ENCODE assay signal across 7 cellular contexts in the genomic region with DNA sequence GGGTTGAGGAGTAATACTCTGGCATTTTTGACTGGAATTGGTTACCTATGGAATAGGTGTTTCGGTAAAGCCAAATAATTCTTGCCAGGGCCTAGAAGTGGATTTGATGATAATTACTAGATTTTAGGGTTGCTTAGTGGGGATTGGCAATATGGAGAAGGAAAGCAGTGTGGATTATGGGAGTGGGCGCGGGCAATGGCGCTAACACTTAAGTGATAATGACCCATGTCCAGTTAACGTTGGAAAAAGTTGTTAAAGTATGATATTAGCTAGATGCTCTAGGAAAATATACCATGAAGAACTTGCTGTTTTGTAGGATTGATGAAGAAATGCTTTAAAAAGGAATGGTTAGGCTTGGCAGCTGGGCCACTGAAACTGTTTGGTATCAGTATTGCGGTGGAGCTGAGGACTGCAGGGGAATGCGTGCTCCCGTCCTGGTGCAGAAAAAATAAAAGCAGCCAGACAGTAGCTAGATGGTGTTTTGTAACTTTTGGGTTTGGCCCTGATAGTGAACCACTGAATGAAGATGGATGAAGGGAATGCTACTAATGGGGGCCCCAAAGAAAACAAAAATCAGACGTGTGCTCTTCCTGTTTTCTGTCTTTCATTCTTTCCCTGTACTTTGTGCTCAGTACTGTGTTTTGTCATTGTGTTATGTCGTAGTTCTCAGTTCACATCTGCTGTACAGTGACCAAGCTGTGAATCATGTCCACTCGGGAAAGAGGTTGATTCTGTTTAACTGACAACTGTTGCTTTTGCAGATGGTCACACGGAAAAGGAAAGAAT. TPM values are rescaled to one million over a fixed set of nuclear protein-coding genes. Genes with fewer than 3 reads are reported as not detected.
A peak's percentile ranks its signal among the peaks of the same experiment; 100 is the strongest.
DNase-seq lines count a peak whose midpoint lies in the region; ATAC-seq and TF ChIP-seq lines count a peak whose summit lies in the region.

No MANE protein-coding gene starts in this region.

- H3K27me3 Mint-ChIP-seq in GM23338 (ENCODE audit: insufficient read depth, low read depth, poor library complexity) = peaks cover 8% of the 10 kb centered on the region
- peaks cover 4% of the 10 kb centered on the region for H3K27me3 Mint-ChIP-seq in activated T-cell treated with anti-CD3 and anti-CD28 coated beads, Interleukin-2, amount 50 U/mL, for 4 hours (ENCODE audit: low read depth)

- H3K9me3 ChIP-seq in MG63 = no peaks in the 10 kb centered on the region

- peak; percentile 22; the same call in 2 of the 3 replicates for TF ChIP-seq CTCF in GM12872 (IDR thresholded peaks at IDR 0.05; ENCODE audit: insufficient read depth, low read depth, low read length)
- peak in 1 of 2 experiments; percentile 35; a peak in 2 of 4 replicates for TF ChIP-seq CTCF in GM23338 (conservative IDR thresholded peaks at IDR 0.05; ENCODE audit: low read depth in 2 of 2)
- TF ChIP-seq CTCF in foreskin keratinocyte (conservative IDR thresholded peaks at IDR 0.05) = peak; percentile 31

- ATAC-seq in GM23338 (peak; percentile 23), foreskin keratinocyte (peak; percentile 62)
- ATAC-seq in activated T-cell treated with anti-CD3 and anti-CD28 coated beads, Interleukin-2, amount 50 U/mL, for 4 hours = peak; percentile 30 to 39

- H3K9me3 Mint-ChIP-seq in GM23338 = no peaks in the 10 kb centered on the region
- H3K9me3 Mint-ChIP-seq in activated T-cell treated with anti-CD3 and anti-CD28 coated beads, Interleukin-2, amount 50 U/mL, for 4 hours = no peaks in the 10 kb centered on the region

- peak overlapping the region; percentile 96 for H3K4me3 Mint-ChIP-seq in GM23338
- peak overlapping the region; percentile 90 for H3K4me3 Mint-ChIP-seq in activated T-cell treated with anti-CD3 and anti-CD28 coated beads, Interleukin-2, amount 50 U/mL, for 4 hours

- H3K36me3 Mint-ChIP-seq in GM23338 (ENCODE audit: low read depth) = no peaks in the 10 kb centered on the region; the same call in 2 of the 3 replicates
- peaks cover 3% of the 10 kb centered on the region for H3K36me3 Mint-ChIP-seq in activated T-cell treated with anti-CD3 and anti-CD28 coated beads, Interleukin-2, amount 50 U/mL, for 4 hours (ENCODE audit: insufficient read depth)

- H3F3A ChIP-seq in GM23338 (replicated peaks; ENCODE audit: low read depth) = no peaks in the 10 kb centered on the region

- no peaks in the 10 kb centered on the region for H3K9me2 ChIP-seq in GM23338 (ENCODE audit: insufficient read depth)

- H3K4me1 ChIP-seq in GM23338 (ENCODE audit: insufficient read depth) (peaks cover 29% of the 10 kb centered on the region), foreskin keratinocyte (peaks cover 9% of the 10 kb centered on the region)

- H3K79me2 ChIP-seq in GM23338 (replicated peaks; ENCODE audit: insufficient read depth) = peaks cover 43% of the 10 kb centered on the region

- no peaks in the 10 kb centered on the region for H3K27me3 ChIP-seq in GM23338 (ENCODE audit: insufficient read depth)
- no peaks in the 10 kb centered on the region for H3K27me3 ChIP-seq in MG63
- no peaks in the 10 kb centered on the region for H3K27me3 ChIP-seq in foreskin keratinocyte

- H3K4me1 Mint-ChIP-seq in GM23338 = peaks cover 23% of the 10 kb centered on the region
- peaks cover 30% of the 10 kb centered on the region for H3K4me1 Mint-ChIP-seq in activated T-cell treated with anti-CD3 and anti-CD28 coated beads, Interleukin-2, amount 50 U/mL, for 4 hours (ENCODE audit: low read depth)

- H2AFZ ChIP-seq in GM23338 = peak overlapping the region; percentile 60; the same call in 1 of the 2 replicates

- H3K27ac Mint-ChIP-seq in GM23338 = peak overlapping the region; percentile 93

- DNase-seq in GM23338 (ENCODE audit: low spot score) = peak; percentile 25
- peak; percentile 30 for DNase-seq in MG63
- no peak for DNase-seq in activated T-cell treated with anti-CD3 and anti-CD28 coated beads, Interleukin-2, amount 50 U/mL, for 4 hours
- peak; percentile 38 to 61 for DNase-seq in foreskin keratinocyte
- peak; percentile 27 for DNase-seq in non-pigmented ciliary epithelial cell (ENCODE audit: low read depth)
- DNase-seq in COR-L47 (lab: John Stamatoyannopoulos, UW) = no peak

- peak overlapping the region; percentile 98 for H3K4me2 ChIP-seq in GM23338

- no peaks in the 10 kb centered on the region for H4K20me1 ChIP-seq in GM23338 (replicated peaks; ENCODE audit: insufficient read depth)

- H3K27ac ChIP-seq in GM23338 (ENCODE audit: low read depth) = peak overlapping the region; percentile 52; the same call in 1 of the 2 replicates
- peak overlapping the region; percentile 86 for H3K27ac ChIP-seq in foreskin keratinocyte

- H3K4me3 ChIP-seq in GM23338 (peak overlapping the region; percentile 83), MG63 (peak overlapping the region; percentile 77)

- H3K36me3 ChIP-seq in GM23338 (ENCODE audit: insufficient read depth) (no peaks in the 10 kb centered on the region), MG63 (no peaks in the 10 kb centered on the region)

TF ChIP-seq in GM23338, 12 proteins besides CTCF, POLR2A, EP300 and RAD21 (continues in another document):
- TF ChIP-seq STAT1 (IDR thresholded peaks at IDR 0.05; ENCODE audit: unreplicated experiment) (no peak), POLR2AphosphoS5 (IDR thresholded peaks at IDR 0.05; ENCODE audit: low read depth) (no peak), JUNB (IDR thresholded peaks at IDR 0.05; ENCODE audit: unreplicated experiment) (no peak), ZNF114 (CRISPR knock-in tag; IDR thresholded peaks at IDR 0.05) (no peak)
- TF ChIP-seq, protein P1, sequence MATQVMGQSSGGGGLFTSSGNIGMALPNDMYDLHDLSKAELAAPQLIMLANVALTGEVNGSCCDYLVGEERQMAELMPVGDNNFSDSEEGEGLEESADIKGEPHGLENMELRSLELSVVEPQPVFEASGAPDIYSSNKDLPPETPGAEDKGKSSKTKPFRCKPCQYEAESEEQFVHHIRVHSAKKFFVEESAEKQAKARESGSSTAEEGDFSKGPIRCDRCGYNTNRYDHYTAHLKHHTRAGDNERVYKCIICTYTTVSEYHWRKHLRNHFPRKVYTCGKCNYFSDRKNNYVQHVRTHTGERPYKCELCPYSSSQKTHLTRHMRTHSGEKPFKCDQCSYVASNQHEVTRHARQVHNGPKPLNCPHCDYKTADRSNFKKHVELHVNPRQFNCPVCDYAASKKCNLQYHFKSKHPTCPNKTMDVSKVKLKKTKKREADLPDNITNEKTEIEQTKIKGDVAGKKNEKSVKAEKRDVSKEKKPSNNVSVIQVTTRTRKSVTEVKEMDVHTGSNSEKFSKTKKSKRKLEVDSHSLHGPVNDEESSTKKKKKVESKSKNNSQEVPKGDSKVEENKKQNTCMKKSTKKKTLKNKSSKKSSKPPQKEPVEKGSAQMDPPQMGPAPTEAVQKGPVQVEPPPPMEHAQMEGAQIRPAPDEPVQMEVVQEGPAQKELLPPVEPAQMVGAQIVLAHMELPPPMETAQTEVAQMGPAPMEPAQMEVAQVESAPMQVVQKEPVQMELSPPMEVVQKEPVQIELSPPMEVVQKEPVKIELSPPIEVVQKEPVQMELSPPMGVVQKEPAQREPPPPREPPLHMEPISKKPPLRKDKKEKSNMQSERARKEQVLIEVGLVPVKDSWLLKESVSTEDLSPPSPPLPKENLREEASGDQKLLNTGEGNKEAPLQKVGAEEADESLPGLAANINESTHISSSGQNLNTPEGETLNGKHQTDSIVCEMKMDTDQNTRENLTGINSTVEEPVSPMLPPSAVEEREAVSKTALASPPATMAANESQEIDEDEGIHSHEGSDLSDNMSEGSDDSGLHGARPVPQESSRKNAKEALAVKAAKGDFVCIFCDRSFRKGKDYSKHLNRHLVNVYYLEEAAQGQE (IDR thresholded peaks at IDR 0.05; ENCODE audit: unreplicated experiment) = no peak

RNA-seq across cellular contexts. Expression of a gene that starts 0.9 kb away (rescaled TPM):
- 8.1 and 10.1 TPM in 2 replicates for total RNA-seq in GM23338 (2014; rRNA removed; shearing (Covaris generic))
- polyA plus RNA-seq in GM23338 (2016; fragmentation: Nextera tagmentation; extraction: Ambion mirVana) (11.0 and 15.1 TPM in 2 replicates), foreskin keratinocyte (14.1 and 14.9 TPM in 2 replicates)
- total RNA-seq in MG63 (2014; rRNA removed; shearing (Covaris generic); ENCODE audit: low replicate concordance) = 5.7 and 7.7 TPM in 2 replicates
- 10 to 100 TPM in 2 of 3 donors, 1 to 10 TPM in 1; 9.7 to 12.5 (median 10.2) TPM for total RNA-seq in activated T-cell treated with anti-CD3 and anti-CD28 coated beads, Interleukin-2, amount 50 U/mL, for 4 hours
- total RNA-seq in foreskin keratinocyte = 16.4 and 19.2 TPM in 2 replicates

Comparison
In these comparisons a context has a peak if more than half of its experiments do, and no peak if none do; other contexts are left out.
1. DNase-seq: peak in GM23338 (single experiment), MG63 (single experiment), foreskin keratinocyte (2 of 2) and non-pigmented ciliary epithelial cell (single experiment); none in activated T-cell treated with anti-CD3 and anti-CD28 coated beads, Interleukin-2, amount 50 U/mL, for 4 hours (single experiment) and COR-L47 (single experiment).
2. Peak in every context shown above with its lines, with median percentiles within 50 percentile points of each other: ATAC-seq.